Comparison of ENCODE assay signal across 1 cellular context in genomic region chr6:33417903-33418689, GRCh38.
TF ChIP-seq lines count a peak whose summit lies in the region.

Gene CUTA (minus strand): TSS chr6:33418107. CDS start chr6:33418000, 107 bp downstream.

TF ChIP-seq in HepG2, 621 proteins besides CTCF, POLR2A, EP300 and RAD21 (continued from another document and continues in another):
- TF ChIP-seq ZNF232 (CRISPR knock-in tag; IDR thresholded peaks at IDR 0.05; ENCODE audit: borderline replicate concordance): peak; percentile 92; the same call in 1 of the 2 replicates
- peak; percentile 11; the same call in 1 of the 2 replicates for TF ChIP-seq ZBTB44 (CRISPR knock-in tag; IDR thresholded peaks at IDR 0.05)
- TF ChIP-seq IRF1 (CRISPR knock-in tag; IDR thresholded peaks at IDR 0.05; ENCODE audit: low read depth): peak; percentile 91
- TF ChIP-seq TAF15 (IDR thresholded peaks at IDR 0.05; ENCODE audit: low read depth, low read length, poor library complexity, severe bottlenecking): no peak
- peak; percentile 84 for TF ChIP-seq DRAP1 (CRISPR knock-in tag; IDR thresholded peaks at IDR 0.05)
- no peak for TF ChIP-seq NFE2 (CRISPR knock-in tag; IDR thresholded peaks at IDR 0.05)
- peak; percentile 69 for TF ChIP-seq FOSL2 (CRISPR knock-in tag; IDR thresholded peaks at IDR 0.05)
- no peak; the same call in 1 of the 2 replicates for TF ChIP-seq MTF1 (CRISPR knock-in tag; IDR thresholded peaks at IDR 0.05)
- TF ChIP-seq EHMT2 (IDR thresholded peaks at IDR 0.05; ENCODE audit: borderline replicate concordance, low read depth, low read length): peak; percentile 13; the same call in 1 of the 2 replicates
- TF ChIP-seq ZNF281 (CRISPR knock-in tag; IDR thresholded peaks at IDR 0.05; ENCODE audit: borderline replicate concordance): 0 out of 2 replicates have a peak, but pooled peaks have one; percentile 29
- no peak for TF ChIP-seq ZNF468 (CRISPR knock-in tag; IDR thresholded peaks at IDR 0.05)
- TF ChIP-seq TFDP2 (CRISPR knock-in tag; IDR thresholded peaks at IDR 0.05): peak; percentile 87
- no peak for TF ChIP-seq ZNF652 (CRISPR knock-in tag; IDR thresholded peaks at IDR 0.05; ENCODE audit: borderline replicate concordance, low read depth)
- TF ChIP-seq ZNF556 (CRISPR knock-in tag; IDR thresholded peaks at IDR 0.05; ENCODE audit: borderline replicate concordance): peak; percentile 77; the same call in 1 of the 2 replicates
- no peak for TF ChIP-seq HNRNPUL1 (IDR thresholded peaks at IDR 0.05; ENCODE audit: low read depth, low read length)
- peak; percentile 70; the same call in 1 of the 2 replicates for TF ChIP-seq AHR (CRISPR knock-in tag; IDR thresholded peaks at IDR 0.05)
- peak; percentile 91; the same call in 1 of the 2 replicates for TF ChIP-seq ZNF224 (CRISPR knock-in tag; IDR thresholded peaks at IDR 0.05)
- TF ChIP-seq MTERF4 (CRISPR knock-in tag; IDR thresholded peaks at IDR 0.05): peak; percentile 93; the same call in 1 of the 2 replicates
- TF ChIP-seq ZNF609 (CRISPR knock-in tag; IDR thresholded peaks at IDR 0.05; ENCODE audit: borderline replicate concordance): 0 out of 2 replicates have a peak, but pooled peaks have one; percentile 28
- 0 out of 2 replicates have a peak, but pooled peaks have one; percentile 92 for TF ChIP-seq TEAD2 (CRISPR knock-in tag; IDR thresholded peaks at IDR 0.05)
- peak; percentile 67; the same call in 1 of the 2 replicates for TF ChIP-seq ZNF441 (CRISPR knock-in tag; IDR thresholded peaks at IDR 0.05; ENCODE audit: borderline replicate concordance)
- no peak for TF ChIP-seq WIZ (CRISPR knock-in tag; IDR thresholded peaks at IDR 0.05)
- peak; percentile 44 for TF ChIP-seq JUN (CRISPR knock-in tag; IDR thresholded peaks at IDR 0.05)
- TF ChIP-seq SCMH1 (CRISPR knock-in tag; IDR thresholded peaks at IDR 0.05; ENCODE audit: borderline replicate concordance): no peak
- no peak; the same call in 1 of the 2 replicates for TF ChIP-seq ZNF674 (CRISPR knock-in tag; IDR thresholded peaks at IDR 0.05; ENCODE audit: low read depth)
- TF ChIP-seq MYPOP (CRISPR knock-in tag; IDR thresholded peaks at IDR 0.05): peak; percentile 63; the same call in 1 of the 2 replicates
- TF ChIP-seq ZNF784 (CRISPR knock-in tag; IDR thresholded peaks at IDR 0.05; ENCODE audit: borderline replicate concordance): no peak
- 0 out of 2 replicates have a peak, but pooled peaks have one; percentile 51 for TF ChIP-seq XBP1 (CRISPR knock-in tag; IDR thresholded peaks at IDR 0.05)
- TF ChIP-seq ZNF329 (CRISPR knock-in tag; IDR thresholded peaks at IDR 0.05; ENCODE audit: low read depth): peak; percentile 57; the same call in 1 of the 2 replicates
- TF ChIP-seq MED1 (CRISPR knock-in tag; IDR thresholded peaks at IDR 0.05): peak; percentile 61
- 0 out of 2 replicates have a peak, but pooled peaks have one; percentile 15 for TF ChIP-seq ZNF354B (CRISPR knock-in tag; IDR thresholded peaks at IDR 0.05)
- TF ChIP-seq ZFP37 (CRISPR knock-in tag; IDR thresholded peaks at IDR 0.05; ENCODE audit: borderline replicate concordance): peak; percentile 97
- peak; percentile 57; the same call in 1 of the 2 replicates for TF ChIP-seq RARA (CRISPR knock-in tag; IDR thresholded peaks at IDR 0.05)
- TF ChIP-seq ZNF777 (CRISPR knock-in tag; IDR thresholded peaks at IDR 0.05): peak; percentile 41
- TF ChIP-seq ETS1 (CRISPR knock-in tag; IDR thresholded peaks at IDR 0.05): no peak
- peak; percentile 85; the same call in 1 of the 2 replicates for TF ChIP-seq ZNF350 (CRISPR knock-in tag; IDR thresholded peaks at IDR 0.05; ENCODE audit: borderline replicate concordance, low read depth)
- TF ChIP-seq ZSCAN31 (CRISPR knock-in tag; IDR thresholded peaks at IDR 0.05; ENCODE audit: low read depth): peak; percentile 75
- peak; percentile 96 for TF ChIP-seq ZNF501 (CRISPR knock-in tag; IDR thresholded peaks at IDR 0.05)
- peak; percentile 68; the same call in 1 of the 2 replicates for TF ChIP-seq ZNF101 (CRISPR knock-in tag; IDR thresholded peaks at IDR 0.05; ENCODE audit: borderline replicate concordance, low read depth)
- peak; percentile 88 for TF ChIP-seq ZNF709 (CRISPR knock-in tag; IDR thresholded peaks at IDR 0.05)
- TF ChIP-seq ZBTB42 (CRISPR knock-in tag; IDR thresholded peaks at IDR 0.05): no peak
- no peak; the same call in 1 of the 2 replicates for TF ChIP-seq IRF9 (CRISPR knock-in tag; IDR thresholded peaks at IDR 0.05; ENCODE audit: borderline replicate concordance)
- peak; percentile 67 for TF ChIP-seq SMAD3 (CRISPR knock-in tag; IDR thresholded peaks at IDR 0.05)
